In the genomic region with DNA sequence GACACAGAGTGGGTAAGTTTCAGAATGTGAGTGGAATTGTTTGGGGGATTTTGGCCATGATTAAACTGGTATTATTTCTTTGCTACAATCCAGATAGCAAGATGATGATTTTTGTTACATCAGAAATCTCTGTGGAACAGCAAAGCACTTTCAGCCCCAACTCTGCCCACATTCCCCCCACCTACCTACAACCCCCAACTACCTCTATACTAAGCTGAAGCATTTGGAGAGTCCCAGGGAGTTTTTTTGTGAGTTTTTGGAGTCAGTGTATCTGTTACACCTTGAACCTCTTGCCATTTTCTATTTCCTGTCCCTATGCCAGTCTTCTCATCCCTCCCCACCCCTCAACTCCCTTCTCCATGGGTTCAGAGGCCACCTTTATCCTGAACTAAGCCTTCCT, we compare ENCODE assay signal across 13 cellular contexts.
A peak's percentile ranks its signal among the peaks of the same experiment; 100 is the strongest.
DNase-seq lines count a peak whose midpoint lies in the region; ATAC-seq and TF ChIP-seq lines count a peak whose summit lies in the region.
"Had no signal": no experiment of that assay in that cellular context is flagged by ENCODE, and none has a peak within 500 bp of the region (broad histone marks: within the 10 kb centered on the region; RNA-seq: fewer than 3 reads in every experiment).

No MANE protein-coding gene starts in this region.

- H3K27me3 Mint-ChIP-seq in nephron (ENCODE audit: low read depth) = no peaks in the 10 kb centered on the region

- TF ChIP-seq CTCF in GM12865 (IDR thresholded peaks at IDR 0.05; ENCODE audit: insufficient read depth, low read depth, low read length, missing control alignments) = no peak
- no peak for TF ChIP-seq CTCF in nephron (IDR thresholded peaks at IDR 0.05; ENCODE audit: unreplicated experiment in 3 of 3)

- H3K9me3 Mint-ChIP-seq in nephron = no peaks in the 10 kb centered on the region
- H3K9me3 Mint-ChIP-seq: immature natural killer cell had no signal

- DNase-seq in activated CD4-positive, CD25-positive, alpha-beta regulatory T cell (lab: John Stamatoyannopoulos, UW) = no peak
- DNase-seq in GM12865 (ENCODE audit: low read depth) = peak; percentile 40
- DNase-seq in activated naive CD4-positive, alpha-beta T cell treated with anti-CD3 and anti-CD28 coated beads, Interleukin-2, amount 50 U/mL, for 16 hours = peak; percentile 32
- DNase-seq in T-helper 9 cell = no peak
- no peak for DNase-seq in inferior parietal cortex (ENCODE audit: extremely low spot score)
- DNase-seq: GF-D8, NCI-H1694 treated with DMSO at 0.1 percent for 48 hours, NCI-H510A treated with DMSO at 0.1 percent for 48 hours had no signal

- H3K4me3 Mint-ChIP-seq in nephron = no peak overlapping the region

- H3K27ac Mint-ChIP-seq in nephron = peak overlapping the region; percentile 67 to 93 (median 84)

- peak; percentile 61 to 70 for ATAC-seq in activated CD4-positive, CD25-positive, alpha-beta regulatory T cell treated with anti-CD3 and anti-CD28 coated beads, Interleukin-2, amount 50 U/mL, for 24 hours
- ATAC-seq in GM21526 (IDR thresholded peaks at IDR 0.05; ENCODE audit: low FRiP score, unreplicated experiment) = no peak

- peaks cover 72% of the 10 kb centered on the region for H3K36me3 Mint-ChIP-seq in nephron (ENCODE audit: low read depth)

- H3K4me3 ChIP-seq in GM12865 (ENCODE audit: low read depth, low read length) = no peak overlapping the region
- H3K4me3 ChIP-seq: prostate gland had no signal

- H3K4me1 Mint-ChIP-seq in nephron = peaks cover 6% of the 10 kb centered on the region

Comparison
In these comparisons a context has a peak if more than half of its experiments do, and no peak if none do; other contexts are left out.
1. DNase-seq: peak in GM12865 (single experiment) and activated naive CD4-positive, alpha-beta T cell treated with anti-CD3 and anti-CD28 coated beads, Interleukin-2, amount 50 U/mL, for 16 hours (single experiment); none in activated CD4-positive, CD25-positive, alpha-beta regulatory T cell (0 of 4), T-helper 9 cell (single experiment) and inferior parietal cortex (single experiment).